ENCODE assay signal across 16 cellular contexts in genomic region chr1:32727876-32728275, GRCh38. TPM values are rescaled to one million over a fixed set of nuclear protein-coding genes. Genes with fewer than 3 reads are reported as not detected.
A peak's percentile ranks its signal among the peaks of the same experiment; 100 is the strongest.
DNase-seq lines count a peak whose midpoint lies in the region; ATAC-seq and TF ChIP-seq lines count a peak whose summit lies in the region.
"Had no signal": no experiment of that assay in that cellular context is flagged by ENCODE, and none has a peak within 500 bp of the region (broad histone marks: within the 10 kb centered on the region; RNA-seq: fewer than 3 reads in every experiment).

No MANE protein-coding gene starts in this region.

- TF ChIP-seq CTCF in IMR-90 (conservative IDR thresholded peaks at IDR 0.05; ENCODE audit: low read depth, low read length) = no peak
- no peak for TF ChIP-seq CTCF in osteoblast (IDR thresholded peaks at IDR 0.05; ENCODE audit: extremely low read depth, low read depth, low read length)

- H3K79me2 ChIP-seq in osteoblast (ENCODE audit: insufficient read depth, low read length) = no peaks in the 10 kb centered on the region

- DNase-seq in IMR-90 (no peak), left colon (no peak), osteoblast (ENCODE audit: insufficient read length, low spot score, missing footprints) (peak; percentile 77), HUDEP-2 (lab: John Stamatoyannopoulos, UW; ENCODE audit: unreplicated experiment in 76 of 76) (no peak), RKO (ENCODE audit: low spot score) (no peak), ureter (ENCODE audit: low spot score) (no peak)
- DNase-seq: 8988T; C1 segment of cervical spinal cord; CD4-positive, alpha-beta memory T cell; COR-L47; DMS153; DND-41; GOT3; HFFc6 had no signal

- H4K8ac ChIP-seq in IMR-90 (ENCODE audit: low read depth in 2 of 2, low read length in 2 of 2) = no peak overlapping the region

- POLR2A ChIA-PET in IMR-90 (lab: Charles Lee; ENCODE audit: unreplicated experiment) = no interaction called here

- peak overlapping the region; percentile 56 for H2AFZ ChIP-seq in IMR-90 (replicated peaks; ENCODE audit: low read length, poor library complexity)
- H2AFZ ChIP-seq in osteoblast (ENCODE audit: low read length) = no peak overlapping the region

- no peak overlapping the region for H3K18ac ChIP-seq in IMR-90 (ENCODE audit: low read depth, low read length)

- H2BK20ac ChIP-seq in IMR-90 (ENCODE audit: low read depth, low read length) = no peak overlapping the region

- H3K9ac ChIP-seq in IMR-90 (ENCODE audit: low read depth, low read length) = no peak overlapping the region

- no peak overlapping the region for H2BK5ac ChIP-seq in IMR-90 (ENCODE audit: low read depth, low read length, poor library complexity, severe bottlenecking)

- H2AK9ac ChIP-seq in IMR-90 (replicated peaks; ENCODE audit: low read depth, low read length, poor library complexity) = no peak overlapping the region

- H3K27me3 ChIP-seq in IMR-90 (ENCODE audit: control insufficient read depth, insufficient read depth, low read length) (no peaks in the 10 kb centered on the region), osteoblast (ENCODE audit: insufficient read depth, low read length) (no peaks in the 10 kb centered on the region)

- peaks cover 13% of the 10 kb centered on the region for H3K4me1 ChIP-seq in IMR-90 (ENCODE audit: control insufficient read depth, insufficient read depth, low read length)
- peaks cover 14% of the 10 kb centered on the region for H3K4me1 ChIP-seq in osteoblast (ENCODE audit: insufficient read depth, low read length)
- H3K4me1 ChIP-seq: HAP-1 had no signal

- CTCF ChIA-PET in IMR-90 (lab: Yijun Ruan, JAX) = interaction anchor here (2.9 kb wide), 1 partner anchor 16 kb away, joined by 11 read pairs; no protein-coding TSS in a partner anchor

- H4K5ac ChIP-seq in IMR-90 (ENCODE audit: low read depth, low read length) = no peak overlapping the region

- ATAC-seq in IMR-90 (ENCODE audit: low read depth) (no peak), left colon (peak; percentile 20), HG02571 (IDR thresholded peaks at IDR 0.05; ENCODE audit: unreplicated experiment) (no peak)

- BruUV-seq in IMR-90 (replicated peaks; lab: Mats Ljungman, UMichigan) = no TSS peak

- no peak overlapping the region; the same call in 1 of the 2 replicates for H2BK120ac ChIP-seq in IMR-90 (ENCODE audit: low read depth, low read length)

- no peaks in the 10 kb centered on the region for H3K36me3 ChIP-seq in IMR-90 (ENCODE audit: control insufficient read depth, insufficient read depth, low read length)
- H3K36me3 ChIP-seq in osteoblast (ENCODE audit: insufficient read depth, low read length) = no peaks in the 10 kb centered on the region
- H3K36me3 ChIP-seq: HAP-1 had no signal

- H3K56ac ChIP-seq in IMR-90 (ENCODE audit: extremely low read depth, insufficient read depth, low read length) = no peak overlapping the region

- H3K14ac ChIP-seq in IMR-90 (replicated peaks; ENCODE audit: low read depth, low read length) = no peak overlapping the region

- H3K9me1 ChIP-seq in IMR-90 (ENCODE audit: insufficient read depth, low read length) = peaks cover 15% of the 10 kb centered on the region

- in situ Hi-C loops in IMR-90 (cut with MboI; ENCODE audit: low sequenced_read_pairs) = no loop called here

- WGBS in IMR-90 (ENCODE audit: extremely low coverage in 2 of 2, insufficient read length in 1 of 2), 2 experiments = no CpG with 5 or more reads among the region's 1 CpG

- dilution Hi-C loops in IMR-90 (cut with HindIII; ENCODE audit: low sequenced_read_pairs, unreplicated experiment) = no loop called here

- intact Hi-C loops in IMR-90 (cut with micrococcal nuclease) = no loop called here
- intact Hi-C loops in left colon (cut with DNase I, micrococcal nuclease) = no loop called here

- H3K9me3 ChIP-seq in IMR-90 (ENCODE audit: control insufficient read depth, insufficient read depth, low read length) (no peaks in the 10 kb centered on the region), osteoblast (ENCODE audit: low read depth, low read length) (no peaks in the 10 kb centered on the region)
- H3K9me3 ChIP-seq: HAP-1 had no signal

- H3K23ac ChIP-seq in IMR-90 (ENCODE audit: low read depth, low read length) = no peak overlapping the region

- H3K27ac ChIP-seq in IMR-90 (ENCODE audit: insufficient read depth, low read length) (no peak overlapping the region), osteoblast (ENCODE audit: low read depth, low read length) (no peak overlapping the region)

- no peak overlapping the region; the same call in 1 of the 2 replicates for H2AK5ac ChIP-seq in IMR-90 (ENCODE audit: low read depth, low read length)

- no peak overlapping the region; the same call in 2 of the 3 replicates for H2BK15ac ChIP-seq in IMR-90 (ENCODE audit: low read depth, low read length)

- H4K20me1 ChIP-seq in IMR-90 (ENCODE audit: insufficient read depth, low read length) = no peaks in the 10 kb centered on the region
- H4K20me1 ChIP-seq in osteoblast (ENCODE audit: insufficient read depth, low read length) = no peaks in the 10 kb centered on the region

- no peak for TF ChIP-seq RAD21 in IMR-90 (IDR thresholded peaks at IDR 0.05; ENCODE audit: low read length)

- H3K4me2 ChIP-seq in IMR-90 (ENCODE audit: low read depth, low read length) = no peak overlapping the region
- H3K4me2 ChIP-seq in osteoblast (ENCODE audit: insufficient read depth, low read length) = no peak overlapping the region

- H3K79me1 ChIP-seq in IMR-90 (ENCODE audit: low read depth in 1 of 2, low read length in 2 of 2) = no peaks in the 10 kb centered on the region

- TF ChIP-seq POLR2A in IMR-90 (IDR thresholded peaks at IDR 0.05; ENCODE audit: low read depth, low read length) = no peak

- no peak overlapping the region; the same call in 1 of the 2 replicates for H3K4ac ChIP-seq in IMR-90 (ENCODE audit: low read depth, low read length)

- H4K91ac ChIP-seq in IMR-90 (ENCODE audit: insufficient read depth, low read depth, low read length) = no peak overlapping the region

- H3K4me3 ChIP-seq in IMR-90 (ENCODE audit: insufficient read depth, low read depth, low read length) = no peak overlapping the region
- no peak overlapping the region for H3K4me3 ChIP-seq in osteoblast (ENCODE audit: insufficient read depth, low read length)
- H3K4me3 ChIP-seq: HAP-1 had no signal

TF ChIP-seq in IMR-90, 13 proteins besides CTCF, POLR2A, EP300 and RAD21:
- TF ChIP-seq ELK1 (IDR thresholded peaks at IDR 0.05; ENCODE audit: borderline replicate concordance, low read depth, low read length) = no peak
- TF ChIP-seq FOS (IDR thresholded peaks at IDR 0.05; ENCODE audit: low read depth, low read length) = no peak
- no peak for TF ChIP-seq CEBPB (IDR thresholded peaks at IDR 0.05; ENCODE audit: low read depth, low read length)
- TF ChIP-seq BHLHE40 (IDR thresholded peaks at IDR 0.05; ENCODE audit: low read depth, low read length) = no peak
- TF ChIP-seq RFX5 (IDR thresholded peaks at IDR 0.05; ENCODE audit: low read depth, low read length) = no peak
- TF ChIP-seq SMC3 (IDR thresholded peaks at IDR 0.05; ENCODE audit: low read depth, low read length) = no peak
- no peak for TF ChIP-seq USF2 (IDR thresholded peaks at IDR 0.05; ENCODE audit: low read depth, low read length)
- TF ChIP-seq CHD1 (IDR thresholded peaks at IDR 0.05; ENCODE audit: low read depth, low read length) = no peak
- no peak for TF ChIP-seq NFE2L2 (IDR thresholded peaks at IDR 0.05; ENCODE audit: low read depth, low read length)
- TF ChIP-seq MXI1 (IDR thresholded peaks at IDR 0.05; ENCODE audit: borderline replicate concordance, low read depth, low read length) = no peak
- no peak for TF ChIP-seq MAZ (IDR thresholded peaks at IDR 0.05; ENCODE audit: borderline replicate concordance, low read depth, low read length)
- no peak for TF ChIP-seq RCOR1 (IDR thresholded peaks at IDR 0.05; ENCODE audit: insufficient replicate concordance, low read length)
- no peak for TF ChIP-seq MAFK (IDR thresholded peaks at IDR 0.05; ENCODE audit: low read depth, low read length)

RNA-seq across cellular contexts. Expression of gene SYNC, which starts 25.3 kb away (rescaled TPM):
- total RNA-seq in IMR-90 (2012; rRNA removed) = 103 and 139 TPM in 2 replicates
- polyA plus RNA-seq in IMR-90 (2012; rRNA removed) = 41.3 and 48.9 TPM in 2 replicates
- 24.0 and 32.6 TPM in 2 replicates for polyA plus RNA-seq in IMR-90 (2012; cell fraction: cytosol; rRNA removed)
- 15.3 and 50.5 TPM in 2 replicates for polyA plus RNA-seq in IMR-90 (2012; cell fraction: nucleus; rRNA removed; ENCODE audit: low replicate concordance)
- 10 to 100 TPM; 16.4 to 20.3 TPM for total RNA-seq in left colon
- total RNA-seq in osteoblast = 129 and 139 TPM in 2 replicates
- total RNA-seq in ureter = 6.4 TPM
- total RNA-seq: CD4-positive, alpha-beta memory T cell had no signal
- polyA plus RNA-seq: CD4-positive, alpha-beta memory T cell had no signal
